In the genomic region with DNA sequence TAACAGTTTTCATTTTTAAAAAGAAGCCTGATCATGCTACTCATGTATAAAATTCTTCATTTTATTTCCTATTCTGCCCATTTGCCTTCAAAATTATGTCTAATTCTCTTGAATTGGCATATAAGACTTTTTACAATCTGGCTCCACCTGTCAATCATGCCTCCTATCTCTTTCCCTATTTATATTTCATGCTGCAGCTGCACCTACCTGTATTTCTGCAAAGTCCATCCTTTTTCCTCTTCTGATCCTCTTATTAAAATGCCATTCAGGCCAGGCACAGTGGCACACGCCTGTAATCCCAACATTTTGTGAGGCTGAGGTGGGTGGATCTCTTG, we compare ENCODE assay signal across 1 cellular context.
TF ChIP-seq lines count a peak whose summit lies in the region.

No MANE protein-coding gene starts in this region.

TF ChIP-seq in GM12878, 131 proteins besides CTCF, POLR2A, EP300 and RAD21:
- TF ChIP-seq NRF1 (conservative IDR thresholded peaks at IDR 0.05; ENCODE audit: low read depth, low read length) (no peak), NFXL1 (IDR thresholded peaks at IDR 0.05; ENCODE audit: borderline replicate concordance) (no peak), MEF2B (IDR thresholded peaks at IDR 0.05; ENCODE audit: partially characterized antibody, poor library complexity, severe bottlenecking) (no peak), PKNOX1 (IDR thresholded peaks at IDR 0.05) (peak; percentile 62), POLR2AphosphoS5 (IDR thresholded peaks at IDR 0.05; ENCODE audit: low read length) (no peak)
- TF ChIP-seq, protein P1, sequence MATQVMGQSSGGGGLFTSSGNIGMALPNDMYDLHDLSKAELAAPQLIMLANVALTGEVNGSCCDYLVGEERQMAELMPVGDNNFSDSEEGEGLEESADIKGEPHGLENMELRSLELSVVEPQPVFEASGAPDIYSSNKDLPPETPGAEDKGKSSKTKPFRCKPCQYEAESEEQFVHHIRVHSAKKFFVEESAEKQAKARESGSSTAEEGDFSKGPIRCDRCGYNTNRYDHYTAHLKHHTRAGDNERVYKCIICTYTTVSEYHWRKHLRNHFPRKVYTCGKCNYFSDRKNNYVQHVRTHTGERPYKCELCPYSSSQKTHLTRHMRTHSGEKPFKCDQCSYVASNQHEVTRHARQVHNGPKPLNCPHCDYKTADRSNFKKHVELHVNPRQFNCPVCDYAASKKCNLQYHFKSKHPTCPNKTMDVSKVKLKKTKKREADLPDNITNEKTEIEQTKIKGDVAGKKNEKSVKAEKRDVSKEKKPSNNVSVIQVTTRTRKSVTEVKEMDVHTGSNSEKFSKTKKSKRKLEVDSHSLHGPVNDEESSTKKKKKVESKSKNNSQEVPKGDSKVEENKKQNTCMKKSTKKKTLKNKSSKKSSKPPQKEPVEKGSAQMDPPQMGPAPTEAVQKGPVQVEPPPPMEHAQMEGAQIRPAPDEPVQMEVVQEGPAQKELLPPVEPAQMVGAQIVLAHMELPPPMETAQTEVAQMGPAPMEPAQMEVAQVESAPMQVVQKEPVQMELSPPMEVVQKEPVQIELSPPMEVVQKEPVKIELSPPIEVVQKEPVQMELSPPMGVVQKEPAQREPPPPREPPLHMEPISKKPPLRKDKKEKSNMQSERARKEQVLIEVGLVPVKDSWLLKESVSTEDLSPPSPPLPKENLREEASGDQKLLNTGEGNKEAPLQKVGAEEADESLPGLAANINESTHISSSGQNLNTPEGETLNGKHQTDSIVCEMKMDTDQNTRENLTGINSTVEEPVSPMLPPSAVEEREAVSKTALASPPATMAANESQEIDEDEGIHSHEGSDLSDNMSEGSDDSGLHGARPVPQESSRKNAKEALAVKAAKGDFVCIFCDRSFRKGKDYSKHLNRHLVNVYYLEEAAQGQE (IDR thresholded peaks at IDR 0.05; ENCODE audit: low read depth, low read length), result no peak
